8 cellular contexts compared by ENCODE assay signal in the genomic region with DNA sequence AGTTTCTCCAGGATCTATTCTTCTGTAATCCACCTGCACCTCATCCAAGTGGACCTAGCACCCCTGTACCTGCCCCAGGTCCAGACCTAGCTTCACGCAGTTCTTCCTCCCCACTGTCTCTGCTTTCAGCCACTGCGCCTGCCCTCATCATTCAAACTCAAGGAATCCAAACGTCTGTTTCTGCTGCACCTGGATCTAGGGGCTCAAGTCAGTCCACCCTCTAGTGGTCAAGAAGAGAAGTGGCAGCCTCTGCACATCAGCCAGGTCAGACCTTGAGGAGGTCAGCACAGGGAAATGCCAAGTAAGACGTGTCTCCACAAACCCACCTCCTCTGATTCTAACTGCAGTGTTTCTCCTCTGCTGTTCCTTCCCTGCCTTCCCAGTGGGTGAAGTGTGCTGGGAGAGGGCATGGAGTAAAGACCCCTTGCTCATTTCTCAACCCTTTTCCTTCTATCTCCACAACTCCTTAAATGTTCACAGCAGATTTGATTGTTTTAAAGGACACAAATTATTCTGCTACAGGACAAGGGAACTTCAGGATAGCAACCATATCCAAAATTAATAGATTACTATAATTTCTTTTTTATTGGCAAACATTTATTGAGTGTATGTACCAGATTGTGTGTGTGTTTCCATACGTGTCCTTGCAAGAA. TPM values are rescaled to one million over a fixed set of nuclear protein-coding genes. Genes with fewer than 3 reads are reported as not detected.
DNase-seq lines count a peak whose midpoint lies in the region; ATAC-seq and TF ChIP-seq lines count a peak whose summit lies in the region.

No MANE protein-coding gene starts in this region.

- intact Hi-C loops in prostate gland (cut with DNase I): no loop called here

- TF ChIP-seq CTCF in GM10266 (IDR thresholded peaks at IDR 0.05; ENCODE audit: control insufficient read depth, insufficient read depth, low read depth, missing control alignments) (peak; percentile 90), OCI-LY3 (IDR thresholded peaks at IDR 0.05; ENCODE audit: low read depth, low read length) (peak; percentile 99), prostate gland (IDR thresholded peaks at IDR 0.05) (peak; percentile 72 to 86 (median 84))

- no peak overlapping the region for H2AFZ ChIP-seq in OCI-LY3 (ENCODE audit: low read depth, low read length)

- H3K27me3 ChIP-seq in OCI-LY3 (ENCODE audit: low read depth, low read length) (peaks cover 59% of the 10 kb centered on the region), prostate gland (replicated peaks; ENCODE audit: insufficient read depth) (no peaks in the 10 kb centered on the region)

- no peak for TF ChIP-seq POLR2A in prostate gland (IDR thresholded peaks at IDR 0.05)

- WGBS in prostate gland: 30% methylated on average over 5 of the region's 5 CpGs

- no peak overlapping the region for H3K4me2 ChIP-seq in OCI-LY3 (ENCODE audit: low read length)

- H3K36me3 ChIP-seq in OCI-LY3 (replicated peaks; ENCODE audit: low read depth, low read length) (no peaks in the 10 kb centered on the region), prostate gland (no peaks in the 10 kb centered on the region)

- peak; percentile 98 for ATAC-seq in GM21529 (IDR thresholded peaks at IDR 0.05; ENCODE audit: unreplicated experiment)
- ATAC-seq in HG03575 (IDR thresholded peaks at IDR 0.05; ENCODE audit: extremely low read depth, insufficient number of reproducible peaks, low FRiP score, unreplicated experiment): peak; percentile 71

- H3K4me3 ChIP-seq in OCI-LY3 (ENCODE audit: low read length) (no peak overlapping the region), prostate gland (no peak overlapping the region)

- H3K79me2 ChIP-seq in OCI-LY3 (ENCODE audit: low read length): no peaks in the 10 kb centered on the region

- DNase-seq in GM10266 (ENCODE audit: extremely low spot score) (peak; percentile 76), glomerular endothelial cell (ENCODE audit: extremely low read depth, low read depth, low spot score) (peak; percentile 47), prostate gland (ENCODE audit: low spot score) (peak; percentile 46), T1000 (lab: John Stamatoyannopoulos, UW) (no peak)
- peak; percentile 8 for DNase-seq in activated effector memory CD4-positive, alpha-beta T cell treated with Interleukin-2 at 50 U/mL for 16 hours

- H3K9me3 ChIP-seq in OCI-LY3 (ENCODE audit: insufficient read depth, low read length): no peaks in the 10 kb centered on the region
- H3K9me3 ChIP-seq in prostate gland: no peaks in the 10 kb centered on the region

- no peak overlapping the region for H3K9ac ChIP-seq in OCI-LY3 (ENCODE audit: low read length)

- H3K4me1 ChIP-seq in OCI-LY3 (ENCODE audit: low read length): no peaks in the 10 kb centered on the region
- no peaks in the 10 kb centered on the region for H3K4me1 ChIP-seq in prostate gland (replicated peaks)

- no peak overlapping the region for H3K27ac ChIP-seq in OCI-LY3 (ENCODE audit: low read length)
- no peak overlapping the region for H3K27ac ChIP-seq in prostate gland

- H4K20me1 ChIP-seq in OCI-LY3 (ENCODE audit: insufficient read depth, low read length): peaks cover 5% of the 10 kb centered on the region; the same call in 1 of the 2 replicates

RNA-seq across cellular contexts. Expression of a gene that starts 8.7 kb away (rescaled TPM):
- 26.7 and 59.6 TPM in 2 replicates for total RNA-seq in glomerular endothelial cell
- 10 to 100 TPM; 15.5 to 38.9 TPM for total RNA-seq in prostate gland
